Comparison of ENCODE assay signal across 11 cellular contexts in the genomic region with DNA sequence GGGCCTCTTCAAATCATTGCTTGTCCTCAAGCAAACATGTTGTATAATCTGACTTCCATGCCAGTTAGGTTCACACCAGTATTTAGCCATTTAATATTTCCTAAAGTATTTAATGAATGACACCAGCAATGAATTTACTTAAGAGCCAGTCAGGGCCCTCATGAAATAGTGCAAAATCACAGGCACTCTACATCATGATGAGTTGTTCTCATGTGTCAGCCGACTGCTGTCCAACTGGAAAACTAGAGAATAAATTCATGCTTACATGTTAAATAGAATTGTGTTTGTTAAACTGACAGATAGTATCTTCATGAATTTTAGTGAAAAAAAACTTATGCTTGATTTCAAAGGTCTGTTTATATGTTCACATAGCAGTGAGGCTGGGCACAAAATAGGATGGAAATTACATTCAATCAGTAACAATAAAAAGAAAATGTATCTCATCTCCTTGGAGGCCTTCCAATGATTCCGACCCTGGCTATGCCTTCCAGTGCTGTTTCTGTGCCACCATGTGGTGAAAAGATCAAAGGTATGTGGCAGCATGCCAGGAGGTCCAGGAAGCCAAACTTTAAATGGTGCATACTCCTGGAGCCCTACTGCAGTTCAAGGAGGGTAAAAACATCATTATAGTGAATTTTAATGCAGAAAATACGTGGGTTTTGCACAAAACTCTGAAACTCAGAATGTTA. TPM values are rescaled to one million over a fixed set of nuclear protein-coding genes. Genes with fewer than 3 reads are reported as not detected.
DNase-seq lines count a peak whose midpoint lies in the region; ATAC-seq lines count a peak whose summit lies in the region.
"Had no signal": no experiment of that assay in that cellular context is flagged by ENCODE, and none has a peak within 500 bp of the region (broad histone marks: within the 10 kb centered on the region; RNA-seq: fewer than 3 reads in every experiment).

No MANE protein-coding gene starts in this region.

- no peak for ATAC-seq in GM19455 (IDR thresholded peaks at IDR 0.05; ENCODE audit: unreplicated experiment)

- DNase-seq in Daoy (ENCODE audit: low read depth): peak; percentile 51
- peak; percentile 44 for DNase-seq in NCI-H2029 treated with DMSO at 0.1 percent for 48 hours (lab: John Stamatoyannopoulos, UW)
- DNase-seq in brain pericyte (ENCODE audit: low read depth, low spot score): peak; percentile 50
- peak; percentile 74 for DNase-seq in mucosa of gallbladder (ENCODE audit: low spot score)
- DNase-seq in AG20443 (ENCODE audit: low spot score): no peak
- DNase-seq in SHP77 treated with DMSO at 0.1 percent for 48 hours (lab: John Stamatoyannopoulos, UW): no peak
- DNase-seq in activated naive CD4-positive, alpha-beta T cell (lab: John Stamatoyannopoulos, UW): no peak
- DNase-seq: activated CD4-positive, alpha-beta T cell treated with anti-CD3 and anti-CD28 coated beads for 4 hours; amniotic stem cell; head of caudate nucleus had no signal

RNA-seq across cellular contexts. Expression of gene CTSC, which starts 45.2 kb away (rescaled TPM):
- total RNA-seq in Daoy (2014; rRNA removed; shearing (Covaris generic)): 151 TPM in 2 replicates
- total RNA-seq in mucosa of gallbladder: 149 TPM

Comparison
In these comparisons a context has a peak if more than half of its experiments do, and no peak if none do; other contexts are left out.
1. DNase-seq: peak in Daoy (single experiment), NCI-H2029 treated with DMSO at 0.1 percent for 48 hours (single experiment), brain pericyte (single experiment) and mucosa of gallbladder (single experiment); none in AG20443 (single experiment), SHP77 treated with DMSO at 0.1 percent for 48 hours (single experiment) and activated naive CD4-positive, alpha-beta T cell (0 of 4).